In the genomic region with DNA sequence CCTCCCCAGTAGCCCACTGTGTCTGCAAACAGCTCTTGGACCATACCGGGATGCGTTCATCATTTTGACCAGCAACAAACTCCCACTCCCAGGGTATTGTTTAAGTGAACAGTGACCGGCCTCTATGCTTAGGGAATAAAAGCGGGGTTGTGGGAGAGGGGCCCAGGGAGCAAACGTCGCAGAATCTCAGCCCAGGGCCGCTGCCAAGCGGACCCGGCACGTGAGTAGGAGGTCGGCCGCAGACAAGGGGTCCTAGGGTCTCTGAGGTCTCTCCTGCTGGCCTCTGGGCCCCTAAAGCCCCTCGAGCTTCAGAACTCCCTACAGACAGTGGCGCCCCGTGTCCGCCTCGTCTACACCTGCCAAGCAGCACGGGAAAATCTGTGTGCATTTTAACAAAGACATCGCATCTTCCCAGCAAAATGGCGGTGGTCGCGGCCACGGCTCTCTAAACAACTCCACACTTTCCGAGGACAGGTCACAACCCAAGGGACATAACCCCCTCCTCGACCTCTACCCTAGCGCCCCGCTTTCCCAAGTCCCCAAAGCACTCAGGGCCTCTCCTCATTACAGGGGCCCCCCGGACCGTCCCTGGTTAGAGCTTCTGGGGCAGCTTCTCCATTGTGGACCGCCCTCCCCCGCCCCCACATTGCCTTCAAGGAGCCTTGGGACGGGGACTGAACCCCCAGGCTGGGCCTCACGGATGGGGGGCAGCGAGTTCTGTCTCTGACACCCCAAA, we compare ENCODE assay signal across 9 cellular contexts. TPM values are rescaled to one million over a fixed set of nuclear protein-coding genes. Genes with fewer than 3 reads are reported as not detected.
DNase-seq lines count a peak whose midpoint lies in the region; ATAC-seq and TF ChIP-seq lines count a peak whose summit lies in the region.
"Had no signal": no experiment of that assay in that cellular context is flagged by ENCODE, and none has a peak within 500 bp of the region (broad histone marks: within the 10 kb centered on the region; RNA-seq: fewer than 3 reads in every experiment).

No MANE protein-coding gene starts in this region.

- peak overlapping the region; percentile 60 for H3K4me3 Mint-ChIP-seq in activated naive CD8-positive, alpha-beta T cell treated with anti-CD3 and anti-CD28 coated beads, Interleukin-2, amount 10 ng/mL, durations not matched to agents 7 days and 5 days

- peaks cover 56% of the 10 kb centered on the region for H3K27me3 Mint-ChIP-seq in activated naive CD8-positive, alpha-beta T cell treated with anti-CD3 and anti-CD28 coated beads, Interleukin-2, amount 10 ng/mL, durations not matched to agents 7 days and 5 days

- H3K36me3 Mint-ChIP-seq in activated naive CD8-positive, alpha-beta T cell treated with anti-CD3 and anti-CD28 coated beads, Interleukin-2, amount 10 ng/mL, durations not matched to agents 7 days and 5 days: no peaks in the 10 kb centered on the region

- no peak for ATAC-seq in activated naive CD8-positive, alpha-beta T cell treated with anti-CD3 and anti-CD28 coated beads, Interleukin-2, amount 10 ng/mL, durations not matched to agents 7 days and 5 days (ENCODE audit: low read depth)
- ATAC-seq in HG03135 (IDR thresholded peaks at IDR 0.05; ENCODE audit: unreplicated experiment): no peak

- DNase-seq in H7: peak; percentile 79
- no peak for DNase-seq in activated naive CD8-positive, alpha-beta T cell treated with anti-CD3 and anti-CD28 coated beads, Interleukin-2, amount 10 ng/mL, durations not matched to agents 7 days and 5 days
- DNase-seq in NCI-H1417 (lab: John Stamatoyannopoulos, UW): no peak
- no peak for DNase-seq in Ammon's horn (ENCODE audit: low spot score)
- DNase-seq in DMS79 (lab: John Stamatoyannopoulos, UW): no peak
- DNase-seq: NCI-H446 treated with DMSO at 0.1 percent for 48 hours had no signal

- H3K9me3 Mint-ChIP-seq in activated naive CD8-positive, alpha-beta T cell treated with anti-CD3 and anti-CD28 coated beads, Interleukin-2, amount 10 ng/mL, durations not matched to agents 7 days and 5 days: no peaks in the 10 kb centered on the region

- H3K27ac ChIP-seq in 22Rv1 (peak overlapping the region; percentile 97), mesodermal cell (ENCODE audit: low read depth, low read length, severe bottlenecking) (peak overlapping the region; percentile 53)

- peaks cover 28% of the 10 kb centered on the region for H3K4me1 Mint-ChIP-seq in activated naive CD8-positive, alpha-beta T cell treated with anti-CD3 and anti-CD28 coated beads, Interleukin-2, amount 10 ng/mL, durations not matched to agents 7 days and 5 days

- peaks cover 31% of the 10 kb centered on the region for H3K4me1 ChIP-seq in mesodermal cell (ENCODE audit: control insufficient read depth, insufficient read depth, low read length, poor library complexity, severe bottlenecking)

- no peaks in the 10 kb centered on the region for H3K36me3 ChIP-seq in H7 (replicated peaks; ENCODE audit: control insufficient read depth, insufficient read depth, low read length)
- no peaks in the 10 kb centered on the region for H3K36me3 ChIP-seq in mesodermal cell (ENCODE audit: control insufficient read depth, insufficient read depth, low read length)

- peak overlapping the region; percentile 68 for H3K27ac Mint-ChIP-seq in activated naive CD8-positive, alpha-beta T cell treated with anti-CD3 and anti-CD28 coated beads, Interleukin-2, amount 10 ng/mL, durations not matched to agents 7 days and 5 days

- peaks cover 45% of the 10 kb centered on the region for H3K27me3 ChIP-seq in H7 (ENCODE audit: control insufficient read depth, insufficient read depth, low read length)

- peak overlapping the region; percentile 67 for H3K4me3 ChIP-seq in H7 (ENCODE audit: insufficient read depth, low read depth, low read length)
- peak overlapping the region; percentile 65 for H3K4me3 ChIP-seq in mesodermal cell (ENCODE audit: extremely low read depth, insufficient read depth, low read length, poor library complexity, severe bottlenecking)

- 20% methylated on average over 24 of the region's 34 CpGs for WGBS in mesodermal cell (ENCODE audit: insufficient coverage in 2 of 2), 2 experiments

- no peak for TF ChIP-seq CTCF in 22Rv1 (IDR thresholded peaks at IDR 0.05)

- POLR2A ChIA-PET in activated naive CD8-positive, alpha-beta T cell treated with anti-CD3 and anti-CD28 coated beads, Interleukin-2, amount 10 ng/mL, durations not matched to agents 7 days and 5 days (lab: Charles Lee): interaction anchor here (1.4 kb wide), 1 partner anchor 92 kb away, joined by 4 read pairs; no protein-coding TSS in a partner anchor

- no peaks in the 10 kb centered on the region for H3K9me3 ChIP-seq in mesodermal cell (ENCODE audit: control insufficient read depth, low read length)

RNA-seq across cellular contexts. Expression of gene GCAT, which starts 3.9 kb away (rescaled TPM):
- 35.1 and 45.0 TPM in 2 replicates for total RNA-seq in H7 (2014; rRNA removed; shearing (Covaris generic))
- total RNA-seq in activated naive CD8-positive, alpha-beta T cell treated with anti-CD3 and anti-CD28 coated beads, Interleukin-2, amount 10 ng/mL, durations not matched to agents 7 days and 5 days: 10 to 100 TPM in 1 of 2 experiments, 1 to 10 TPM in 1; 9.8 to 10.1 TPM
- 20.2 TPM for polyA plus RNA-seq in mesodermal cell (2013, experiment 1 of 2)
- polyA plus RNA-seq in mesodermal cell (2013, experiment 2 of 2): 15.1 TPM

RNA-seq across cellular contexts. Expression of gene GALR3, which starts 19.4 kb away (rescaled TPM):
- total RNA-seq in H7 (2014; rRNA removed; shearing (Covaris generic)): not detected in 2 replicates
- total RNA-seq in activated naive CD8-positive, alpha-beta T cell treated with anti-CD3 and anti-CD28 coated beads, Interleukin-2, amount 10 ng/mL, durations not matched to agents 7 days and 5 days: not detected
- polyA plus RNA-seq in mesodermal cell (2013, experiment 1 of 2): not detected
- polyA plus RNA-seq in mesodermal cell (2013, experiment 2 of 2): not detected

RNA-seq across cellular contexts. Expression of gene ANKRD54, which starts 40.3 kb away (rescaled TPM):
- 16.9 and 25.2 TPM in 2 replicates for total RNA-seq in H7 (2014; rRNA removed; shearing (Covaris generic))
- total RNA-seq in activated naive CD8-positive, alpha-beta T cell treated with anti-CD3 and anti-CD28 coated beads, Interleukin-2, amount 10 ng/mL, durations not matched to agents 7 days and 5 days: 10 to 100 TPM; 22.2 to 23.3 TPM
- polyA plus RNA-seq in mesodermal cell (2013, experiment 1 of 2): 17.8 TPM
- 18.1 TPM for polyA plus RNA-seq in mesodermal cell (2013, experiment 2 of 2)

RNA-seq across cellular contexts. Expression of gene EIF3L, which starts 45.4 kb away (rescaled TPM):
- total RNA-seq in H7 (2014; rRNA removed; shearing (Covaris generic)): 652 and 748 TPM in 2 replicates
- total RNA-seq in activated naive CD8-positive, alpha-beta T cell treated with anti-CD3 and anti-CD28 coated beads, Interleukin-2, amount 10 ng/mL, durations not matched to agents 7 days and 5 days: 100 to 1,000 TPM; 328 to 368 TPM
- polyA plus RNA-seq in mesodermal cell (2013, experiment 1 of 2): 396 TPM
- 387 TPM for polyA plus RNA-seq in mesodermal cell (2013, experiment 2 of 2)
